In genomic region chr16:86207350-86207749, GRCh38 we compare ENCODE assay signal across 32 cellular contexts.
"Had no signal": no experiment of that assay in that cellular context is flagged by ENCODE, and none has a peak within 500 bp of the region (broad histone marks: within the 10 kb centered on the region; RNA-seq: fewer than 3 reads in every experiment).

No MANE protein-coding gene starts in this region.

- H3K27ac ChIP-seq: adrenal gland, body of pancreas, brain microvascular endothelial cell, breast epithelium, VCaP had no signal

- H3K9me3 ChIP-seq: adrenal gland, body of pancreas, breast epithelium had no signal

- H3K4me3 ChIP-seq: adrenal gland, body of pancreas, breast epithelium had no signal

- ATAC-seq: activated CD8-positive, alpha-beta T cell treated with anti-CD3 and anti-CD28 coated beads for 36 hours; activated naive CD4-positive, alpha-beta T cell treated with anti-CD3 and anti-CD28 coated beads, Interleukin-2, amount 50 U/mL, for 72 hours; activated T-cell treated with anti-CD3 and anti-CD28 coated beads, Interleukin-2, amount 50 U/mL, for 4 hours; activated T-cell treated with anti-CD3 and anti-CD28 coated beads, Interleukin-2, amount 50 U/mL, for 72 hours; activated T-helper 17 cell treated with anti-CD3 and anti-CD28 coated beads, Interleukin-2, amount 50 U/mL, for 72 hours; body of pancreas had no signal

- H3K4me1 ChIP-seq: adrenal gland, body of pancreas, breast epithelium had no signal

- DNase-seq: activated B cell treated with CpG ODN at 0.5 μM for 24 hours; activated CD4-positive, alpha-beta memory T cell treated with anti-CD3 and anti-CD28 coated beads for 36 hours; activated CD4-positive, alpha-beta T cell treated with anti-CD3 and anti-CD28 coated beads for 4 hours; activated CD4-positive, alpha-beta T cell treated with anti-CD3 and anti-CD28 coated beads, Interleukin-2, amount 10 ng/mL, durations not matched to agents 24 days and 14 days; activated CD4-positive, alpha-beta T cell treated with anti-CD3 and anti-CD28 coated beads, Interleukin-2, amount 50 U/mL, for 1 hour; activated CD4-positive, alpha-beta T cell treated with anti-CD3 and anti-CD28 coated beads, Interleukin-2, amount 50 U/mL, for 4 hours; activated CD4-positive, CD25-positive, alpha-beta regulatory T cell treated with anti-CD3 and anti-CD28 coated beads, Interleukin-2, amount 50 U/mL, for 72 hours; activated CD8-positive, alpha-beta memory T cell treated with anti-CD3 and anti-CD28 coated beads, Interleukin-2, amount 50 U/mL, for 4 hours; activated CD8-positive, alpha-beta T cell treated with anti-CD3 and anti-CD28 coated beads for 36 hours; activated effector memory CD4-positive, alpha-beta T cell treated with anti-CD3 and anti-CD28 coated beads, Interleukin-2, amount 50 U/mL, for 16 hours; activated gamma-delta T cell treated with Interleukin-2 at 50 U/mL for 16 hours; activated naive CD4-positive, alpha-beta T cell; activated naive CD4-positive, alpha-beta T cell treated with anti-CD3 and anti-CD28 coated beads for 36 hours; activated naive CD4-positive, alpha-beta T cell treated with anti-CD3 and anti-CD28 coated beads, Interleukin-2, amount 50 U/mL, for 16 hours; activated naive CD8-positive, alpha-beta T cell treated with anti-CD3 and anti-CD28 coated beads for 36 hours; activated T-cell treated with anti-CD3 and anti-CD28 coated beads for 4 hours; activated T-cell treated with anti-CD3 and anti-CD28 coated beads, Interleukin-2, amount 50 U/mL, for 1 hour; activated T-cell treated with anti-CD3 and anti-CD28 coated beads, Interleukin-2, amount 50 U/mL, for 4 hours; activated T-cell treated with anti-CD3 and anti-CD28 coated beads, Interleukin-2, amount 50 U/mL, for 72 hours; adrenal gland; amniotic stem cell; aorta; body of pancreas; brain microvascular endothelial cell; central memory CD4-positive, alpha-beta T cell; T-helper 1 cell; T-helper 2 cell; T-helper 9 cell had no signal

- H3K36me3 ChIP-seq: adrenal gland, brain microvascular endothelial cell, breast epithelium had no signal

- H3K27me3 ChIP-seq: adrenal gland, body of pancreas had no signal
